Comparison of ENCODE assay signal across 18 cellular contexts in the genomic region with DNA sequence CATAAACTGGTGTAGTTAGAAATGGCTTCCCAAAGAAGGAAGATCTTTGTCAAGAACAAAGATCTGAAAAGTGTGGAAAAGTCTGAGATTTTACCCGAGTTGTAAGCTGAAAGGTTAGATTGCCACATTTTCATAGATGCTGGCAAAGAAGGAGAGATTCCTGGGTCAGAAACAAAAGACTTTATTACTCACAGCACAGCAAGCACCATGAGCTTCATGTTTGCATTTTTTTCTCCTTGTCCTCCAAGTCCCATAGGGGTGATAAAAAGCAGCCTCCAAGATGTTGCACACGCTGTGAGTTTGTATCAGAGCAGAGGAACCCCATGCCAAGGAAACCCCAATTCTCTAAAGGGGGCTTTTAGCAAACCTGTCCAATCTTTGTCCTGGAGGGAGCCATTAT. TPM values are rescaled to one million over a fixed set of nuclear protein-coding genes. Genes with fewer than 3 reads are reported as not detected.
DNase-seq lines count a peak whose midpoint lies in the region; ATAC-seq and TF ChIP-seq lines count a peak whose summit lies in the region.
"Had no signal": no experiment of that assay in that cellular context is flagged by ENCODE, and none has a peak within 500 bp of the region (broad histone marks: within the 10 kb centered on the region; RNA-seq: fewer than 3 reads in every experiment).

No MANE protein-coding gene starts in this region.

- H3K4me3 ChIP-seq in AG10803 (ENCODE audit: low read length) (no peak overlapping the region), cardiac fibroblast (replicated peaks in 1 of 2; ENCODE audit: low read depth in 2 of 2, low read length in 2 of 2) (no peak overlapping the region), fibroblast of the aortic adventitia (ENCODE audit: low read depth, low read length) (no peak overlapping the region)
- H3K4me3 ChIP-seq: GM23338 had no signal

- ATAC-seq in GM19351 (IDR thresholded peaks at IDR 0.05; ENCODE audit: unreplicated experiment), result no peak
- ATAC-seq in GM21825 (IDR thresholded peaks at IDR 0.05; ENCODE audit: unreplicated experiment), result no peak
- ATAC-seq: GM23338, HepG2 had no signal

- DNase-seq in AG10803 (ENCODE audit: low read depth) (peak; percentile 15), cardiac fibroblast (ENCODE audit: low read depth in 2 of 2) (peak; percentile 4 to 15), fibroblast of the aortic adventitia (ENCODE audit: low read depth) (peak; percentile 6), iPS-NIHi7 (ENCODE audit: extremely low spot score) (no peak), NCI-H2081 treated with DMSO at 0.1 percent for 48 hours (lab: John Stamatoyannopoulos, UW) (no peak)
- DNase-seq: 8988T; BE2C; C1 segment of cervical spinal cord; Caco-2; CD4-positive, CD25-positive, alpha-beta regulatory T cell; CD8-positive, alpha-beta memory T cell; HCEC 1CT; HFFc6; KBM-7 had no signal

- TF ChIP-seq CTCF in AG10803 (conservative IDR thresholded peaks at IDR 0.05; ENCODE audit: low read length) (no peak), cardiac fibroblast (IDR thresholded peaks at IDR 0.05; ENCODE audit: low read depth, low read length) (no peak), fibroblast of the aortic adventitia (IDR thresholded peaks at IDR 0.05; ENCODE audit: insufficient read depth, low read length) (no peak)

RNA-seq across cellular contexts. Expression of a gene that starts 29.3 kb away (rescaled TPM):
- 6.0 and 23.4 TPM in 2 replicates for total RNA-seq in fibroblast of the aortic adventitia (ENCODE audit: low replicate concordance)

RNA-seq across cellular contexts. Expression of a gene that starts 29.6 kb away (rescaled TPM):
- total RNA-seq in fibroblast of the aortic adventitia (ENCODE audit: low replicate concordance), result 4.3 and 7.0 TPM in 2 replicates

Comparison
In these comparisons a context has a peak if more than half of its experiments do, and no peak if none do; other contexts are left out.
1. DNase-seq: peak in AG10803 (single experiment), cardiac fibroblast (2 of 2) and fibroblast of the aortic adventitia (single experiment); none in iPS-NIHi7 (single experiment) and NCI-H2081 treated with DMSO at 0.1 percent for 48 hours (single experiment).